25 cellular contexts compared by ENCODE assay signal in the genomic region with DNA sequence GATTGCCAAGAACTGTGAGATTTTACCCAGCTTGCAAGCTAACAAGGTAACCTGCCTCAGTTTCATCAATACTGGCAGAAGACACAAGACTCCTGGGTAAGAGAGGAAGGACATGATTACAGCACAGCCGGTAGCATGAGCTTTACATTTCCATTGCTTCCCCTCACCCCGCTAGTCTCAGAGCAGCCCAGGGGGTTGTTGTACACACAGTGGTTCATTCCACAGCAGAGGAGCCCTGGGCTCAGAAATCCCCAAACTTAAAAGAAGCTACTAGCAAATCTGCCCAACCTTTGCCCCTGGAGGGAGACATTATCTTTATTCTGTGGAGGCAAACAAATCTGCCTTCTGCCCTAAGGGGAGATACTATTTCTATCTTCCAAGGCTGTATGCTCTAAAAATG.
"Had no signal": no experiment of that assay in that cellular context is flagged by ENCODE, and none has a peak within 500 bp of the region (broad histone marks: within the 10 kb centered on the region; RNA-seq: fewer than 3 reads in every experiment).

No MANE protein-coding gene starts in this region.

- H3K27me3 Mint-ChIP-seq: activated CD4-positive, alpha-beta memory T cell treated with anti-CD3 and anti-CD28 coated beads for 36 hours had no signal

- H3K9me3 Mint-ChIP-seq: activated CD4-positive, alpha-beta memory T cell treated with anti-CD3 and anti-CD28 coated beads for 36 hours; activated CD4-positive, alpha-beta T cell treated with anti-CD3 and anti-CD28 coated beads, Interleukin-2, amount 10 ng/mL, durations not matched to agents 7 days and 5 days; activated naive CD4-positive, alpha-beta T cell treated with anti-CD3 and anti-CD28 coated beads, Interleukin-2, amount 10 ng/mL, durations not matched to agents 7 days and 5 days; activated naive CD8-positive, alpha-beta T cell treated with anti-CD3 and anti-CD28 coated beads for 36 hours; activated T-helper 17 cell treated with anti-CD3 and anti-CD28 coated beads, Interleukin-2, amount 50 U/mL, for 72 hours; T-cell had no signal

- H3K27ac ChIP-seq: brain microvascular endothelial cell, cardiac muscle cell had no signal

- H3K4me3 ChIP-seq: cardiac muscle cell had no signal

- H3K27ac Mint-ChIP-seq: activated CD4-positive, alpha-beta memory T cell treated with anti-CD3 and anti-CD28 coated beads for 36 hours; activated CD4-positive, alpha-beta T cell treated with anti-CD3 and anti-CD28 coated beads, Interleukin-2, amount 10 ng/mL, durations not matched to agents 7 days and 5 days; activated naive CD4-positive, alpha-beta T cell treated with anti-CD3 and anti-CD28 coated beads, Interleukin-2, amount 10 ng/mL, durations not matched to agents 7 days and 5 days; activated naive CD8-positive, alpha-beta T cell treated with anti-CD3 and anti-CD28 coated beads for 36 hours; activated T-helper 17 cell treated with anti-CD3 and anti-CD28 coated beads, Interleukin-2, amount 50 U/mL, for 72 hours; T-cell had no signal

- ATAC-seq: activated T-helper 17 cell treated with anti-CD3 and anti-CD28 coated beads, Interleukin-2, amount 50 U/mL, for 72 hours; T-cell had no signal

- FAIRE-seq: TTC549 had no signal

- H3K27me3 ChIP-seq: brain microvascular endothelial cell, cardiac muscle cell had no signal

- H3K4me1 Mint-ChIP-seq: activated naive CD4-positive, alpha-beta T cell treated with anti-CD3 and anti-CD28 coated beads, Interleukin-2, amount 10 ng/mL, durations not matched to agents 7 days and 5 days; activated naive CD8-positive, alpha-beta T cell treated with anti-CD3 and anti-CD28 coated beads for 36 hours; activated T-helper 17 cell treated with anti-CD3 and anti-CD28 coated beads, Interleukin-2, amount 50 U/mL, for 72 hours; T-cell had no signal

- H3K36me3 Mint-ChIP-seq: activated CD4-positive, alpha-beta memory T cell treated with anti-CD3 and anti-CD28 coated beads for 36 hours; activated naive CD4-positive, alpha-beta T cell treated with anti-CD3 and anti-CD28 coated beads, Interleukin-2, amount 10 ng/mL, durations not matched to agents 7 days and 5 days; activated naive CD8-positive, alpha-beta T cell treated with anti-CD3 and anti-CD28 coated beads for 36 hours; T-cell had no signal

- H3K4me3 Mint-ChIP-seq: activated CD4-positive, alpha-beta memory T cell treated with anti-CD3 and anti-CD28 coated beads for 36 hours; activated CD4-positive, alpha-beta T cell treated with anti-CD3 and anti-CD28 coated beads, Interleukin-2, amount 10 ng/mL, durations not matched to agents 7 days and 5 days; activated naive CD4-positive, alpha-beta T cell treated with anti-CD3 and anti-CD28 coated beads, Interleukin-2, amount 10 ng/mL, durations not matched to agents 7 days and 5 days; activated naive CD8-positive, alpha-beta T cell treated with anti-CD3 and anti-CD28 coated beads for 36 hours; T-cell had no signal

- DNase-seq: activated CD4-positive, alpha-beta memory T cell treated with anti-CD3 and anti-CD28 coated beads for 36 hours; activated CD4-positive, alpha-beta T cell treated with anti-CD3 and anti-CD28 coated beads, Interleukin-2, amount 10 ng/mL, durations not matched to agents 7 days and 5 days; activated CD4-positive, CD25-positive, alpha-beta regulatory T cell; activated CD8-positive, alpha-beta memory T cell treated with anti-CD3 and anti-CD28 coated beads for 24 hours; activated gamma-delta T cell; activated naive CD4-positive, alpha-beta T cell treated with anti-CD3 and anti-CD28 coated beads, Interleukin-2, amount 10 ng/mL, durations not matched to agents 7 days and 5 days; activated naive CD8-positive, alpha-beta T cell treated with anti-CD3 and anti-CD28 coated beads for 36 hours; activated T-cell treated with anti-CD3 and anti-CD28 coated beads for 4 hours; activated T-cell treated with anti-CD3 and anti-CD28 coated beads, Interleukin-2, amount 50 U/mL, for 48 hours; brain microvascular endothelial cell; NCI-H1092; NCI-H1417; NCI-H1694; NCI-H2029; NCI-H345; NCI-H510A; NCI-H526 treated with DMSO at 0.1 percent for 48 hours; NCI-H82; SIG-M5; T-cell; T-helper 2 cell; T1000 had no signal

- H3K36me3 ChIP-seq: brain microvascular endothelial cell, cardiac muscle cell had no signal
